Comparison of ENCODE assay signal across 8 cellular contexts in genomic region chr2:27016801-27017325, GRCh38. TPM values are rescaled to one million over a fixed set of nuclear protein-coding genes. Genes with fewer than 3 reads are reported as not detected.
A peak's percentile ranks its signal among the peaks of the same experiment; 100 is the strongest.
DNase-seq lines count a peak whose midpoint lies in the region; ATAC-seq and TF ChIP-seq lines count a peak whose summit lies in the region.

No MANE protein-coding gene starts in this region.

- intact Hi-C loops in Right ventricle myocardium superior (cut with DNase I) = no loop called here

- no peaks in the 10 kb centered on the region for H3K27me3 ChIP-seq in KMS-11 (ENCODE audit: insufficient read depth, low read depth)

- H3K27ac Mint-ChIP-seq in activated naive CD8-positive, alpha-beta T cell treated with anti-CD3 and anti-CD28 coated beads for 36 hours = no peak overlapping the region

- no peak overlapping the region for H3K9ac ChIP-seq in KMS-11

- H3K27me3 Mint-ChIP-seq in activated naive CD8-positive, alpha-beta T cell treated with anti-CD3 and anti-CD28 coated beads for 36 hours = no peaks in the 10 kb centered on the region

- H3K4me3 ChIP-seq in KMS-11 (IDR thresholded peaks at IDR 0.05; ENCODE audit: insufficient read depth, low read depth, low read length) = no peak overlapping the region

- no peak overlapping the region for H3K4me2 ChIP-seq in KMS-11

- H3K4me3 Mint-ChIP-seq in activated naive CD8-positive, alpha-beta T cell treated with anti-CD3 and anti-CD28 coated beads for 36 hours = no peak overlapping the region

- H3K27ac ChIP-seq in KMS-11 = no peak overlapping the region

- H3K36me3 Mint-ChIP-seq in activated naive CD8-positive, alpha-beta T cell treated with anti-CD3 and anti-CD28 coated beads for 36 hours = no peaks in the 10 kb centered on the region

- no peaks in the 10 kb centered on the region for H3K4me1 Mint-ChIP-seq in activated naive CD8-positive, alpha-beta T cell treated with anti-CD3 and anti-CD28 coated beads for 36 hours

- ATAC-seq in Right ventricle myocardium superior (ENCODE audit: poor library complexity) (peak; percentile 60), GM18511 (IDR thresholded peaks at IDR 0.05; ENCODE audit: unreplicated experiment) (no peak), GM19397 (IDR thresholded peaks at IDR 0.05; ENCODE audit: unreplicated experiment) (no peak)

- no peak overlapping the region for H2AFZ ChIP-seq in KMS-11 (ENCODE audit: low read depth)

- TF ChIP-seq CTCF in KMS-11 (conservative IDR thresholded peaks at IDR 0.05; ENCODE audit: low read depth, low read length) = peak; percentile 86

- no peaks in the 10 kb centered on the region for H3K9me3 Mint-ChIP-seq in activated naive CD8-positive, alpha-beta T cell treated with anti-CD3 and anti-CD28 coated beads for 36 hours

- DNase-seq in DMS53 (lab: John Stamatoyannopoulos, UW) (peak; percentile 77), RPMI7951 (ENCODE audit: low read depth) (peak; percentile 71), Right ventricle myocardium superior (peak; percentile 61), putamen (ENCODE audit: low spot score) (peak; percentile 44)
- peak; percentile 33 for DNase-seq in activated naive CD8-positive, alpha-beta T cell treated with anti-CD3 and anti-CD28 coated beads for 36 hours

- peaks cover 13% of the 10 kb centered on the region for H3K4me1 ChIP-seq in KMS-11 (ENCODE audit: low read depth, poor library complexity, severe bottlenecking)

- no peaks in the 10 kb centered on the region for H3K36me3 ChIP-seq in KMS-11 (ENCODE audit: insufficient read depth)

- no peaks in the 10 kb centered on the region for H3K79me2 ChIP-seq in KMS-11 (ENCODE audit: insufficient read depth, low read depth)

- no peaks in the 10 kb centered on the region for H4K20me1 ChIP-seq in KMS-11 (ENCODE audit: insufficient read depth)

RNA-seq across cellular contexts. Expression of gene TMEM214, which starts 15.9 kb away (rescaled TPM):
- 69.5 and 99.8 TPM in 2 replicates for total RNA-seq in RPMI7951 (2014; rRNA removed; shearing (Covaris generic))
- 10 to 100 TPM; 50.6 to 54.3 TPM for total RNA-seq in activated naive CD8-positive, alpha-beta T cell treated with anti-CD3 and anti-CD28 coated beads for 36 hours
- 28.2 TPM for total RNA-seq in Right ventricle myocardium superior

RNA-seq across cellular contexts. Expression of gene AGBL5, which starts 34.6 kb away (rescaled TPM):
- 29.1 and 32.3 TPM in 2 replicates for total RNA-seq in RPMI7951 (2014; rRNA removed; shearing (Covaris generic))
- total RNA-seq in activated naive CD8-positive, alpha-beta T cell treated with anti-CD3 and anti-CD28 coated beads for 36 hours = 10 to 100 TPM; 14.8 to 15.2 TPM
- 6.8 TPM for total RNA-seq in Right ventricle myocardium superior

RNA-seq across cellular contexts. Expression of gene MAPRE3, which starts 46.4 kb away (rescaled TPM):
- total RNA-seq in RPMI7951 (2014; rRNA removed; shearing (Covaris generic)) = 1.6 and 2.2 TPM in 2 replicates
- 1 to 10 TPM; 2.0 to 2.3 TPM for total RNA-seq in activated naive CD8-positive, alpha-beta T cell treated with anti-CD3 and anti-CD28 coated beads for 36 hours
- 57.9 TPM for total RNA-seq in Right ventricle myocardium superior

RNA-seq across cellular contexts. Expression of gene OST4, which starts 54.6 kb away (rescaled TPM):
- total RNA-seq in RPMI7951 (2014; rRNA removed; shearing (Covaris generic)) = 784 and 843 TPM in 2 replicates
- 100 to 1,000 TPM; 282 to 290 TPM for total RNA-seq in activated naive CD8-positive, alpha-beta T cell treated with anti-CD3 and anti-CD28 coated beads for 36 hours
- total RNA-seq in Right ventricle myocardium superior = 393 TPM

Comparison
In these comparisons a context has a peak if more than half of its experiments do, and no peak if none do; other contexts are left out.
1. RNA of gene MAPRE3, which starts 46.4 kb away (total RNA-seq): 57.9 TPM in Right ventricle myocardium superior (single experiment); 2.0 to 2.3 TPM in activated naive CD8-positive, alpha-beta T cell treated with anti-CD3 and anti-CD28 coated beads for 36 hours and 1.6 to 2.2 TPM in RPMI7951; every median in the first group is over 10 times any median in the second.
2. Peak in every context shown above with its lines, with median percentiles within 50 percentile points of each other: DNase-seq.